7 cellular contexts compared by ENCODE assay signal in genomic region chr22:37472418-37473006, GRCh38. TPM values are rescaled to one million over a fixed set of nuclear protein-coding genes. Genes with fewer than 3 reads are reported as not detected.
DNase-seq lines count a peak whose midpoint lies in the region; ATAC-seq and TF ChIP-seq lines count a peak whose summit lies in the region.

No MANE protein-coding gene starts in this region.

- no peaks in the 10 kb centered on the region for H3K27me3 Mint-ChIP-seq in activated T-helper 17 cell treated with anti-CD3 and anti-CD28 coated beads, Interleukin-2, amount 50 U/mL, for 72 hours

- H3K36me3 Mint-ChIP-seq in activated T-helper 17 cell treated with anti-CD3 and anti-CD28 coated beads, Interleukin-2, amount 50 U/mL, for 72 hours (ENCODE audit: low read depth), result peaks cover 97% of the 10 kb centered on the region

- H3K9me3 Mint-ChIP-seq in activated T-helper 17 cell treated with anti-CD3 and anti-CD28 coated beads, Interleukin-2, amount 50 U/mL, for 72 hours, result no peaks in the 10 kb centered on the region

- ATAC-seq in activated T-helper 17 cell treated with anti-CD3 and anti-CD28 coated beads, Interleukin-2, amount 50 U/mL, for 72 hours (replicated peaks), result no peak
- ATAC-seq in HG03565 (IDR thresholded peaks at IDR 0.05; ENCODE audit: unreplicated experiment) (no peak), GM18868 (IDR thresholded peaks at IDR 0.05; ENCODE audit: unreplicated experiment) (no peak), HG03175 (IDR thresholded peaks at IDR 0.05; ENCODE audit: unreplicated experiment) (no peak)

- peaks cover 4% of the 10 kb centered on the region for H3K4me1 Mint-ChIP-seq in activated T-helper 17 cell treated with anti-CD3 and anti-CD28 coated beads, Interleukin-2, amount 50 U/mL, for 72 hours

- peak; percentile 65 for TF ChIP-seq CTCF in GM12873 (IDR thresholded peaks at IDR 0.05; ENCODE audit: insufficient read depth, low read depth, low read length, missing control alignments)

- peak overlapping the region; percentile 20 for H3K27ac Mint-ChIP-seq in activated T-helper 17 cell treated with anti-CD3 and anti-CD28 coated beads, Interleukin-2, amount 50 U/mL, for 72 hours

- DNase-seq in NAMALWA (ENCODE audit: low spot score), result peak; percentile 62
- peak; percentile 20 for DNase-seq in iris pigment epithelial cell (ENCODE audit: low read depth)

- H3K4me3 Mint-ChIP-seq in activated T-helper 17 cell treated with anti-CD3 and anti-CD28 coated beads, Interleukin-2, amount 50 U/mL, for 72 hours, result no peak overlapping the region

RNA-seq across cellular contexts. Expression of gene MFNG, which starts 13.7 kb away (rescaled TPM):
- 100 to 1,000 TPM; 170 to 245 TPM for total RNA-seq in activated T-helper 17 cell treated with anti-CD3 and anti-CD28 coated beads, Interleukin-2, amount 50 U/mL, for 72 hours

RNA-seq across cellular contexts. Expression of gene ELFN2, which starts 45.2 kb away (rescaled TPM):
- total RNA-seq in activated T-helper 17 cell treated with anti-CD3 and anti-CD28 coated beads, Interleukin-2, amount 50 U/mL, for 72 hours, result 1 to 10 TPM in 1 of 2 donors, under 1 TPM in 1; 0.24 to 2.2 TPM

RNA-seq across cellular contexts. Expression of gene CARD10, which starts 46.7 kb away (rescaled TPM):
- under 1 TPM in 1 of 2 donors, not detected in 1; 0.09 TPM for total RNA-seq in activated T-helper 17 cell treated with anti-CD3 and anti-CD28 coated beads, Interleukin-2, amount 50 U/mL, for 72 hours
